ENCODE assay signal across 9 cellular contexts in the genomic region with DNA sequence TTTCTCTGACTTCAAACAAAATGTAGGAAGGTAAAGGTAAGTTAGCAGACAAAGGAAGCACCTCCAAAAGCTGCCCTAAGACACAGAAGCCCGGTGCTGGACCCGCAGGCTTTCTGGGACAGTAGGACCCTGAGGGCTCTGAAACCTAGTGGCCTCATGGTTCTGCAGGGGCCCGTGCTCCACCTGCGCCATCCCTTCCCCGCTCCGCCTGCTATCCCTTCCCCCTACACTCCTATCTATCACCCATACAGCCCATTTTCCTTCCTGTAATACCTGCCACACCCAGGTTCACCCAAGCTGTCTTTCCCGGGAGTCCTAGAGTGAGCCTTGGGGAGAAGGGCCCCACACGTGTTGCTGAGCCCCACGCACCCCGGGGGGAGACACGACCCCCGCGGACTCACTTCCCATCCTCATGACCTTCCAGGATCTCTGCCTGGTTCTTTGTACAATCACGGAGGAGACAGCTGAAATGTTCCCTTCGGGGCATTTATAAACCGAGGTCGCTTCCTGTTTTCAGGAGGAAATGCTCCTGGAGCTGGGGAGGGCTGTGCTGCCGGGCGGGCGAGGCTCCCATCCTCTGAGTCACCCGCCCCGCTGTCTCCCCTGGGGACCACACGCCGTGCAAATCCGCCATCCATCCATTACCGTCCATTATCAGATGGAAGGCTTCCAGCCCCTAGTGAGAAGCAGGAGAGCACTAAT.
DNase-seq lines count a peak whose midpoint lies in the region; ATAC-seq, FAIRE-seq and TF ChIP-seq lines count a peak whose summit lies in the region.
"Had no signal": no experiment of that assay in that cellular context is flagged by ENCODE, and none has a peak within 500 bp of the region (broad histone marks: within the 10 kb centered on the region; RNA-seq: fewer than 3 reads in every experiment).

No MANE protein-coding gene starts in this region.

- intact Hi-C loops in K562 (cut with micrococcal nuclease) (no loop called here), right lobe of liver (cut with DNase I) (no loop called here)

- TF ChIP-seq POLR2A in NB4 (IDR thresholded peaks at IDR 0.05; ENCODE audit: extremely low read depth, insufficient read length) (no peak), K562 (conservative IDR thresholded peaks at IDR 0.05) (no peak), right lobe of liver (IDR thresholded peaks at IDR 0.05) (no peak)

- no peak for TF ChIP-seq EP300 in K562 (IDR thresholded peaks at IDR 0.05; ENCODE audit: low read length)

- H3K4me2 ChIP-seq in K562 (ENCODE audit: insufficient read depth, low read length) = no peak overlapping the region
- H3K4me2 ChIP-seq in Karpas-422 (ENCODE audit: low read depth, low read length, poor library complexity, severe bottlenecking) = no peak overlapping the region

- no peaks in the 10 kb centered on the region for H3K36me3 ChIP-seq in K562 (ENCODE audit: control insufficient read depth, insufficient read depth, low read length)
- H3K36me3 ChIP-seq in right lobe of liver = no peaks in the 10 kb centered on the region
- H3K36me3 ChIP-seq in Karpas-422 (ENCODE audit: insufficient read depth, low read length) = no peaks in the 10 kb centered on the region

- no peak overlapping the region for H3K27ac ChIP-seq in K562 (ENCODE audit: extremely low read depth, low read depth, low read length)
- peak overlapping the region; percentile 13 to 47 (median 44) for H3K27ac ChIP-seq in right lobe of liver
- H3K27ac ChIP-seq in Karpas-422 (ENCODE audit: low read length) = no peak overlapping the region

- H4K20me1 ChIP-seq in K562 (replicated peaks; ENCODE audit: control insufficient read depth, insufficient read depth, low read length) (peaks cover 22% of the 10 kb centered on the region), Karpas-422 (ENCODE audit: insufficient read depth, low read depth, low read length) (no peaks in the 10 kb centered on the region)

- H3K9me2 ChIP-seq in Karpas-422 (replicated peaks; ENCODE audit: insufficient read depth, low read length) = no peaks in the 10 kb centered on the region

- in situ Hi-C loops in K562 (cut with MboI) = no loop called here

- TF ChIP-seq RAD21 in K562 (CRISPR knock-in tag; conservative IDR thresholded peaks at IDR 0.05 in 1 of 2, IDR thresholded peaks at IDR 0.05 in 1 of 2) = no peak

- H2AFZ ChIP-seq in K562 (ENCODE audit: low read depth, low read length) (no peak overlapping the region), Karpas-422 (ENCODE audit: low read length) (no peak overlapping the region)

- H3K4me1 ChIP-seq in K562 (replicated peaks in 1 of 2; ENCODE audit: control insufficient read depth in 2 of 2, insufficient read depth in 2 of 2, low read length in 2 of 2) = 0 out of 5 replicates have a peak, but pooled peaks cover 0 to 2% of the 10 kb centered on the region in 2 experiments
- H3K4me1 ChIP-seq in right lobe of liver = no peaks in the 10 kb centered on the region
- no peaks in the 10 kb centered on the region for H3K4me1 ChIP-seq in Karpas-422 (ENCODE audit: low read length)

- peak; percentile 37; the same call in 1 of the 3 replicates for ATAC-seq in K562
- ATAC-seq in right lobe of liver = peak; percentile 67 to 77 (median 72)
- no peak for ATAC-seq in GM21619 (IDR thresholded peaks at IDR 0.05; ENCODE audit: unreplicated experiment)
- ATAC-seq in activated CD4-positive, CD25-positive, alpha-beta regulatory T cell treated with anti-CD3 and anti-CD28 coated beads, Interleukin-2, amount 50 U/mL, for 24 hours = no peak

- H3K9me1 ChIP-seq in K562 (ENCODE audit: control insufficient read depth, insufficient read depth, low read length) = no peaks in the 10 kb centered on the region

- H3K79me2 ChIP-seq in K562 (ENCODE audit: control insufficient read depth, insufficient read depth, low read length) (no peaks in the 10 kb centered on the region), Karpas-422 (ENCODE audit: low read length) (no peaks in the 10 kb centered on the region)

- peak; percentile 91 for FAIRE-seq in A204.1 (lab: Jason Lieb, UNC)
- no peak for FAIRE-seq in K562 (lab: Jason Lieb, UNC)

- 2% methylated on average over 25 of the region's 26 CpGs for WGBS in K562 (ENCODE audit: insufficient coverage, low coverage, missing lambda C conversion rate)
- WGBS in right lobe of liver (ENCODE audit: insufficient coverage, low coverage, low lambda C conversion rate, missing lambda C conversion rate) = 55% methylated on average over 22 of the region's 26 CpGs

- H3K27me3 ChIP-seq in K562 (ENCODE audit: control insufficient read depth in 2 of 2, insufficient read depth in 2 of 2, low read length in 2 of 2) (peaks cover 10 to 36% of the 10 kb centered on the region in 2 experiments; a peak in 4 of 5 replicates), right lobe of liver (no peaks in the 10 kb centered on the region), Karpas-422 (ENCODE audit: low read length) (no peaks in the 10 kb centered on the region)

- H3K9ac ChIP-seq in K562 (ENCODE audit: insufficient read depth in 1 of 2, low read depth in 2 of 2, low read length in 2 of 2) (no peak overlapping the region), Karpas-422 (ENCODE audit: low read length) (no peak overlapping the region)

- CTCF ChIA-PET in K562 (lab: Yijun Ruan, JAX; ENCODE audit: low intra/inter-chr PET ratio) = no interaction called here

- POLR2A ChIA-PET in K562 (lab: Yijun Ruan, JAX) = interaction anchor here (0.7 kb wide), 2 partner anchors 20 to 44 kb away, joined by 3 read pairs; no protein-coding TSS in a partner anchor

- no peaks in the 10 kb centered on the region for H3K9me3 ChIP-seq in K562 (replicated peaks; ENCODE audit: control insufficient read depth, insufficient read depth, low read depth, low read length)
- H3K9me3 ChIP-seq in right lobe of liver = no peaks in the 10 kb centered on the region
- no peaks in the 10 kb centered on the region for H3K9me3 ChIP-seq in Karpas-422 (ENCODE audit: low read length)

- BruUV-seq in K562 (replicated peaks; lab: Mats Ljungman, UMichigan) = no TSS peak

- TF ChIP-seq CTCF in NB4 (IDR thresholded peaks at IDR 0.05; ENCODE audit: low read depth, low read length) (no peak), K562 (IDR thresholded peaks at IDR 0.05 in 2 of 3, conservative IDR thresholded peaks at IDR 0.05 in 1 of 3; ENCODE audit: insufficient read depth in 2 of 3, low read depth in 1 of 3, low read length in 3 of 3) (no peak), right lobe of liver (IDR thresholded peaks at IDR 0.05) (no peak)

- no peak overlapping the region for H3K4me3 ChIP-seq in NB4 (ENCODE audit: low read depth, low read length)
- H3K4me3 ChIP-seq in K562 = no peak overlapping the region
- no peak overlapping the region for H3K4me3 ChIP-seq in right lobe of liver
- H3K4me3 ChIP-seq in Karpas-422 (ENCODE audit: low read length) = no peak overlapping the region

- peak; percentile 81 for DNase-seq in NB4 (ENCODE audit: low read depth)
- DNase-seq in K562 (ENCODE audit: extremely low read depth in 1 of 4, low spot score in 3 of 4) = peak in 1 of 4 experiments; percentile 9
- peak in 1 of 3 donors; percentile 69 for DNase-seq in right lobe of liver
- no peak for DNase-seq in Karpas-422
- no peak for DNase-seq in NCI-H526 (lab: John Stamatoyannopoulos, UW)
- DNase-seq: activated CD4-positive, alpha-beta T cell treated with anti-CD3 and anti-CD28 coated beads for 4 hours had no signal

TF ChIP-seq in K562, 482 proteins besides CTCF, POLR2A, EP300 and RAD21 (continues in another document):
- TF ChIP-seq ZNF76 (CRISPR knock-in tag; IDR thresholded peaks at IDR 0.05; ENCODE audit: borderline replicate concordance) (no peak), ARNT (IDR thresholded peaks at IDR 0.05) (no peak), SIN3A (IDR thresholded peaks at IDR 0.05; ENCODE audit: borderline replicate concordance in 2 of 2, control insufficient read depth in 1 of 2, low read depth in 2 of 2, low read length in 2 of 2) (no peak), PHF8 (IDR thresholded peaks at IDR 0.05; ENCODE audit: borderline replicate concordance, low read length) (no peak), FOXP1 (CRISPR knock-in tag; IDR thresholded peaks at IDR 0.05) (no peak), RCOR1 (IDR thresholded peaks at IDR 0.05; ENCODE audit: borderline replicate concordance in 1 of 2, low read depth in 2 of 2, low read length in 2 of 2) (0 out of 4 replicates have a peak, but pooled peaks of 1 of the 2 experiments have one; percentile 33), RBM22 (IDR thresholded peaks at IDR 0.05; ENCODE audit: low read depth, low read length, poor library complexity, severe bottlenecking) (no peak), ZNF354B (CRISPR knock-in tag; IDR thresholded peaks at IDR 0.05) (no peak), MEF2A (IDR thresholded peaks at IDR 0.05; ENCODE audit: control insufficient read depth, low read depth, low read length) (no peak), GMEB1 (CRISPR knock-in tag; IDR thresholded peaks at IDR 0.05) (no peak), ZNF431 (CRISPR knock-in tag; IDR thresholded peaks at IDR 0.05) (no peak), FOSL1 (tag; conservative IDR thresholded peaks at IDR 0.05) (peak; percentile 46; the same call in 1 of the 2 replicates)
- TF ChIP-seq, protein P1, sequence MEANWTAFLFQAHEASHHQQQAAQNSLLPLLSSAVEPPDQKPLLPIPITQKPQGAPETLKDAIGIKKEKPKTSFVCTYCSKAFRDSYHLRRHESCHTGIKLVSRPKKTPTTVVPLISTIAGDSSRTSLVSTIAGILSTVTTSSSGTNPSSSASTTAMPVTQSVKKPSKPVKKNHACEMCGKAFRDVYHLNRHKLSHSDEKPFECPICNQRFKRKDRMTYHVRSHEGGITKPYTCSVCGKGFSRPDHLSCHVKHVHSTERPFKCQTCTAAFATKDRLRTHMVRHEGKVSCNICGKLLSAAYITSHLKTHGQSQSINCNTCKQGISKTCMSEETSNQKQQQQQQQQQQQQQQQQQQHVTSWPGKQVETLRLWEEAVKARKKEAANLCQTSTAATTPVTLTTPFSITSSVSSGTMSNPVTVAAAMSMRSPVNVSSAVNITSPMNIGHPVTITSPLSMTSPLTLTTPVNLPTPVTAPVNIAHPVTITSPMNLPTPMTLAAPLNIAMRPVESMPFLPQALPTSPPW (CRISPR knock-in tag; IDR thresholded peaks at IDR 0.05) = 0 out of 2 replicates have a peak, but pooled peaks have one; percentile 27

Comparison
In these comparisons a context has a peak if more than half of its experiments do, and no peak if none do; other contexts are left out.
1. ATAC-seq: peak in K562 (single experiment) and right lobe of liver (4 of 4); none in GM21619 (single experiment) and activated CD4-positive, CD25-positive, alpha-beta regulatory T cell treated with anti-CD3 and anti-CD28 coated beads, Interleukin-2, amount 50 U/mL, for 24 hours (0 of 2).
2. H3K27ac ChIP-seq: peak in right lobe of liver (3 of 3); none in K562 (single experiment) and Karpas-422 (single experiment).